10 cellular contexts compared by ENCODE assay signal in genomic region chr14:44149597-44149996, GRCh38.
DNase-seq lines count a peak whose midpoint lies in the region; ATAC-seq and TF ChIP-seq lines count a peak whose summit lies in the region.
"Had no signal": no experiment of that assay in that cellular context is flagged by ENCODE, and none has a peak within 500 bp of the region (broad histone marks: within the 10 kb centered on the region; RNA-seq: fewer than 3 reads in every experiment).

No MANE protein-coding gene starts in this region.

- DNase-seq in COLO668 (lab: John Stamatoyannopoulos, UW; ENCODE audit: unreplicated experiment) (peak; percentile 38), NCI-H526 treated with DMSO at 0.1 percent for 48 hours (lab: John Stamatoyannopoulos, UW) (peak; percentile 30), fibroblast of villous mesenchyme (ENCODE audit: low read depth) (peak; percentile 10), Right ventricle myocardium superior (no peak), GM03348 (ENCODE audit: low spot score) (no peak), NCI-H2227 treated with DMSO at 0.1 percent for 48 hours (lab: John Stamatoyannopoulos, UW) (no peak), DMS153 treated with DMSO at 0.1 percent for 48 hours (lab: John Stamatoyannopoulos, UW; ENCODE audit: unreplicated experiment) (no peak)
- DNase-seq: naive B cell, substantia nigra had no signal

- intact Hi-C loops in Right ventricle myocardium superior (cut with DNase I) = no loop called here

- TF ChIP-seq CTCF in fibroblast of villous mesenchyme (IDR thresholded peaks at IDR 0.05; ENCODE audit: insufficient read depth, low read depth, low read length) = peak; percentile 36

- H3K4me3 ChIP-seq in fibroblast of villous mesenchyme (ENCODE audit: low read depth, low read length) = no peak overlapping the region

- ATAC-seq in HG02759 (IDR thresholded peaks at IDR 0.05; ENCODE audit: unreplicated experiment) = peak; percentile 90
- no peak for ATAC-seq in Right ventricle myocardium superior (ENCODE audit: poor library complexity)

Comparison
In these comparisons a context has a peak if more than half of its experiments do, and no peak if none do; other contexts are left out.
1. DNase-seq: peak in COLO668 (single experiment), NCI-H526 treated with DMSO at 0.1 percent for 48 hours (single experiment) and fibroblast of villous mesenchyme (single experiment); none in Right ventricle myocardium superior (single experiment), GM03348 (single experiment), NCI-H2227 treated with DMSO at 0.1 percent for 48 hours (single experiment) and DMS153 treated with DMSO at 0.1 percent for 48 hours (single experiment).